ENCODE assay signal across 8 cellular contexts in genomic region chr18:22432672-22433137, GRCh38. TPM values are rescaled to one million over a fixed set of nuclear protein-coding genes. Genes with fewer than 3 reads are reported as not detected.
A peak's percentile ranks its signal among the peaks of the same experiment; 100 is the strongest.
DNase-seq lines count a peak whose midpoint lies in the region; ATAC-seq and TF ChIP-seq lines count a peak whose summit lies in the region.

No MANE protein-coding gene starts in this region.

- peak overlapping the region; percentile 54 for H3K27ac ChIP-seq in 22Rv1
- H3K27ac ChIP-seq in coronary artery = peak overlapping the region; percentile 61 to 78

- TF ChIP-seq CTCF in 22Rv1 (IDR thresholded peaks at IDR 0.05) (no peak), coronary artery (IDR thresholded peaks at IDR 0.05) (no peak), lower leg skin (IDR thresholded peaks at IDR 0.05) (no peak)

- no peaks in the 10 kb centered on the region for H3K27me3 Mint-ChIP-seq in activated T-helper 17 cell treated with anti-CD3 and anti-CD28 coated beads, Interleukin-2, amount 50 U/mL, for 72 hours
- H3K27me3 Mint-ChIP-seq in activated naive CD8-positive, alpha-beta T cell treated with anti-CD3 and anti-CD28 coated beads, Interleukin-2, amount 50 U/mL, for 24 hours = no peaks in the 10 kb centered on the region

- no peaks in the 10 kb centered on the region for H3K9me3 Mint-ChIP-seq in activated T-helper 17 cell treated with anti-CD3 and anti-CD28 coated beads, Interleukin-2, amount 50 U/mL, for 72 hours
- H3K9me3 Mint-ChIP-seq in activated naive CD8-positive, alpha-beta T cell treated with anti-CD3 and anti-CD28 coated beads, Interleukin-2, amount 50 U/mL, for 24 hours = no peaks in the 10 kb centered on the region

- no peak overlapping the region for H3K27ac Mint-ChIP-seq in activated T-helper 17 cell treated with anti-CD3 and anti-CD28 coated beads, Interleukin-2, amount 50 U/mL, for 72 hours
- no peak overlapping the region for H3K27ac Mint-ChIP-seq in activated naive CD8-positive, alpha-beta T cell treated with anti-CD3 and anti-CD28 coated beads, Interleukin-2, amount 50 U/mL, for 24 hours

- H3K4me3 ChIP-seq in coronary artery (peak overlapping the region; percentile 58), lower leg skin (ENCODE audit: low read depth, poor library complexity, severe bottlenecking) (no peak overlapping the region)

- 42 to 45% methylated on average over 12 of the region's 12 CpGs for WGBS in lower leg skin, 2 donors

- intact Hi-C loops in lower leg skin (cut with DNase I; ENCODE audit: low total_unique reads) = no loop called here

- DNase-seq in M059J (ENCODE audit: low read depth) (peak; percentile 97), coronary artery (ENCODE audit: low spot score) (peak; percentile 90), lower leg skin (ENCODE audit: low spot score in 2 of 2) (peak; percentile 56 to 88)
- no peak for DNase-seq in activated T-cell treated with anti-CD3 and anti-CD28 coated beads, Interleukin-2, amount 50 U/mL, for 48 hours
- DNase-seq in activated naive CD8-positive, alpha-beta T cell treated with anti-CD3 and anti-CD28 coated beads, Interleukin-2, amount 50 U/mL, for 24 hours = no peak

- H3K4me3 Mint-ChIP-seq in activated T-helper 17 cell treated with anti-CD3 and anti-CD28 coated beads, Interleukin-2, amount 50 U/mL, for 72 hours = no peak overlapping the region
- H3K4me3 Mint-ChIP-seq in activated naive CD8-positive, alpha-beta T cell treated with anti-CD3 and anti-CD28 coated beads, Interleukin-2, amount 50 U/mL, for 24 hours = no peak overlapping the region

- ATAC-seq in GM18870 (IDR thresholded peaks at IDR 0.05; ENCODE audit: unreplicated experiment) = no peak
- ATAC-seq in activated T-helper 17 cell treated with anti-CD3 and anti-CD28 coated beads, Interleukin-2, amount 50 U/mL, for 72 hours (replicated peaks) = no peak
- no peak for ATAC-seq in activated naive CD8-positive, alpha-beta T cell treated with anti-CD3 and anti-CD28 coated beads, Interleukin-2, amount 50 U/mL, for 24 hours

- H3K36me3 Mint-ChIP-seq in activated T-helper 17 cell treated with anti-CD3 and anti-CD28 coated beads, Interleukin-2, amount 50 U/mL, for 72 hours (ENCODE audit: low read depth) = no peaks in the 10 kb centered on the region
- no peaks in the 10 kb centered on the region for H3K36me3 Mint-ChIP-seq in activated naive CD8-positive, alpha-beta T cell treated with anti-CD3 and anti-CD28 coated beads, Interleukin-2, amount 50 U/mL, for 24 hours (ENCODE audit: low read depth)

- no peak for TF ChIP-seq POLR2A in lower leg skin (IDR thresholded peaks at IDR 0.05)

- H3K4me1 Mint-ChIP-seq in activated T-helper 17 cell treated with anti-CD3 and anti-CD28 coated beads, Interleukin-2, amount 50 U/mL, for 72 hours = no peaks in the 10 kb centered on the region
- H3K4me1 Mint-ChIP-seq in activated naive CD8-positive, alpha-beta T cell treated with anti-CD3 and anti-CD28 coated beads, Interleukin-2, amount 50 U/mL, for 24 hours = no peaks in the 10 kb centered on the region

RNA-seq across cellular contexts. Expression of gene CTAGE1, which starts 15.0 kb away (rescaled TPM):
- 0.15 TPM in 1 of 2 replicates, not detected in the other for total RNA-seq in M059J (2014; rRNA removed; shearing (Covaris generic))
- not detected for total RNA-seq in lower leg skin
- not detected for total RNA-seq in activated T-helper 17 cell treated with anti-CD3 and anti-CD28 coated beads, Interleukin-2, amount 50 U/mL, for 72 hours

Comparison
In these comparisons a context has a peak if more than half of its experiments do, and no peak if none do; other contexts are left out.
1. DNase-seq: peak in M059J (single experiment), coronary artery (single experiment) and lower leg skin (2 of 2); none in activated T-cell treated with anti-CD3 and anti-CD28 coated beads, Interleukin-2, amount 50 U/mL, for 48 hours (0 of 2) and activated naive CD8-positive, alpha-beta T cell treated with anti-CD3 and anti-CD28 coated beads, Interleukin-2, amount 50 U/mL, for 24 hours (single experiment).